In the genomic region with DNA sequence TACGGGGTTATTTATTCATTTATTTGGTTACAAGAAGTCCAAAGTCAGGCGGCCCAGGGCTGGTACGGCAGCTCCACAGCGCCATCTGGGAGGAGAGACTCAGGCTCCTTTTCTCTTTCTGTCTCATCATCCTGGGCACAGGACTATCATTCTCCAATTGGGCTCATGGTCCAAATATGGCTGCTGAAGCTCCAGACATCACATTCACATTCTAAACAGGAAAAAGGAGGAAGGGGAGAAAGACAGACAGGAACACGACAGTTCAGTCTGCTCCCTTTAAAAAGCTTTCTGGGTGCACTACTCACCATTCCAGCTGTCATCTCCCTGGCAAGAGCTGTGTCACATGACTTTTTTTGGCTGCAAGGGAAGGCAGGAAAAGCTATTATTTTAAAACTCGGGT, we compare ENCODE assay signal across 14 cellular contexts.
DNase-seq lines count a peak whose midpoint lies in the region; ATAC-seq and TF ChIP-seq lines count a peak whose summit lies in the region.
"Had no signal": no experiment of that assay in that cellular context is flagged by ENCODE, and none has a peak within 500 bp of the region (broad histone marks: within the 10 kb centered on the region; RNA-seq: fewer than 3 reads in every experiment).

No MANE protein-coding gene starts in this region.

- DNase-seq in Calu3 (peak; percentile 10), brain microvascular endothelial cell (no peak), mesenchymal stem cell (no peak)
- DNase-seq: activated CD8-positive, alpha-beta T cell treated with anti-CD3 and anti-CD28 coated beads, Interleukin-2, amount 10 ng/mL, durations not matched to agents 7 days and 5 days; immature natural killer cell; NCI-H1048; stimulated activated naive B cell treated with anti-CD40 and anti-IgM and Interleukin-4, amounts not matched to agents 10 μg/mL and 1 μg/mL and 100 μg/mL, for 72 hours; T1000 had no signal

- H3K9me3 Mint-ChIP-seq in Calu3 (ENCODE audit: low read depth, unreplicated experiment): peaks cover 7% of the 10 kb centered on the region
- peaks cover 16% of the 10 kb centered on the region for H3K9me3 Mint-ChIP-seq in stimulated activated memory B cell treated with anti-CD40 and anti-IgM and Interleukin-4, amounts not matched to agents 10 μg/mL and 1 μg/mL and 100 μg/mL, for 72 hours

- peak overlapping the region; percentile 48 for H3K9ac ChIP-seq in mesenchymal stem cell (ENCODE audit: low read length)

- no peaks in the 10 kb centered on the region for H3K79me1 ChIP-seq in mesenchymal stem cell (replicated peaks; ENCODE audit: low read length, poor library complexity, severe bottlenecking)

- H3K36me3 ChIP-seq in brain microvascular endothelial cell (replicated peaks) (no peaks in the 10 kb centered on the region), mesenchymal stem cell (ENCODE audit: control insufficient read depth in 1 of 2, insufficient read depth in 2 of 2, low read depth in 1 of 2, low read length in 2 of 2) (no peaks in the 10 kb centered on the region)

- H3K23ac ChIP-seq in mesenchymal stem cell (ENCODE audit: low read length in 2 of 2): no peak overlapping the region

- H2AFZ ChIP-seq in mesenchymal stem cell (ENCODE audit: low read depth, low read length): no peak overlapping the region

- no peak overlapping the region for H3K4me3 ChIP-seq in brain microvascular endothelial cell (ENCODE audit: low read depth, low read length)
- no peak overlapping the region for H3K4me3 ChIP-seq in mesenchymal stem cell (ENCODE audit: insufficient read depth in 1 of 2, low read depth in 1 of 2, low read length in 2 of 2)
- H3K4me3 ChIP-seq: mucosa of descending colon had no signal

- no peaks in the 10 kb centered on the region for H3K36me3 Mint-ChIP-seq in Calu3 (ENCODE audit: insufficient read depth, unreplicated experiment)
- no peaks in the 10 kb centered on the region for H3K36me3 Mint-ChIP-seq in stimulated activated memory B cell treated with anti-CD40 and anti-IgM and Interleukin-4, amounts not matched to agents 10 μg/mL and 1 μg/mL and 100 μg/mL, for 72 hours

- no peak overlapping the region for H2BK5ac ChIP-seq in mesenchymal stem cell (ENCODE audit: low read depth, low read length, poor library complexity, severe bottlenecking)

- H3K18ac ChIP-seq in mesenchymal stem cell (ENCODE audit: low read depth in 1 of 2, low read length in 2 of 2): no peak overlapping the region

- 89% methylated on average over 5 of the region's 6 CpGs for WGBS in mesenchymal stem cell

- no peak overlapping the region for H3K4me3 Mint-ChIP-seq in Calu3 (ENCODE audit: low read depth, unreplicated experiment)
- no peak overlapping the region for H3K4me3 Mint-ChIP-seq in stimulated activated memory B cell treated with anti-CD40 and anti-IgM and Interleukin-4, amounts not matched to agents 10 μg/mL and 1 μg/mL and 100 μg/mL, for 72 hours
- H3K4me3 Mint-ChIP-seq: activated CD8-positive, alpha-beta T cell treated with anti-CD3 and anti-CD28 coated beads, Interleukin-2, amount 10 ng/mL, durations not matched to agents 7 days and 5 days; immature natural killer cell; stimulated activated naive B cell treated with anti-CD40 and anti-IgM and Interleukin-4, amounts not matched to agents 10 μg/mL and 1 μg/mL and 100 μg/mL, for 72 hours had no signal

- no TSS peak for BruUV-seq in Calu3 (replicated peaks; lab: Mats Ljungman, UMichigan)

- in situ Hi-C loops in brain microvascular endothelial cell (cut with HindIII; ENCODE audit: low pct_ligation_motif_present, low sequenced_read_pairs): no loop called here

- no peak for ATAC-seq in stimulated activated memory B cell treated with anti-CD40 and anti-IgM and Interleukin-4, amounts not matched to agents 10 μg/mL and 1 μg/mL and 100 μg/mL, for 72 hours
- ATAC-seq in GM18909 (IDR thresholded peaks at IDR 0.05; ENCODE audit: poor library complexity, unreplicated experiment) (no peak), HG03196 (IDR thresholded peaks at IDR 0.05; ENCODE audit: unreplicated experiment) (no peak), HG03095 (IDR thresholded peaks at IDR 0.05; ENCODE audit: unreplicated experiment) (no peak)
- ATAC-seq: activated CD8-positive, alpha-beta T cell treated with anti-CD3 and anti-CD28 coated beads, Interleukin-2, amount 10 ng/mL, durations not matched to agents 7 days and 5 days; mucosa of descending colon; stimulated activated naive B cell treated with anti-CD40 and anti-IgM and Interleukin-4, amounts not matched to agents 10 μg/mL and 1 μg/mL and 100 μg/mL, for 72 hours had no signal

- no peak for TF ChIP-seq CTCF in Calu3 (IDR thresholded peaks at IDR 0.05; ENCODE audit: unreplicated experiment)
- TF ChIP-seq CTCF in LNCAP (IDR thresholded peaks at IDR 0.05): peak; percentile 28; the same call in 1 of the 2 replicates
- peak; percentile 30 for TF ChIP-seq CTCF in brain microvascular endothelial cell (IDR thresholded peaks at IDR 0.05; ENCODE audit: low read depth, low read length, missing control alignments)

- H2BK12ac ChIP-seq in mesenchymal stem cell (ENCODE audit: low read length in 2 of 2): no peak overlapping the region

- CTCF ChIA-PET in Calu3 (lab: Charles Lee): interaction anchor here (1.4 to 2.5 kb wide), 2 partner anchors 223 to 233 kb away, joined by 3 to 8 read pairs; no protein-coding TSS in a partner anchor

- H3K4me2 ChIP-seq in mesenchymal stem cell (ENCODE audit: low read length, poor library complexity, severe bottlenecking): no peak overlapping the region

- H3K27me3 ChIP-seq in brain microvascular endothelial cell (replicated peaks) (no peaks in the 10 kb centered on the region), mesenchymal stem cell (ENCODE audit: control insufficient read depth in 1 of 2, insufficient read depth in 1 of 2, low read length in 2 of 2) (peaks cover 0 to 20% of the 10 kb centered on the region in 2 experiments)

- H2AK5ac ChIP-seq in mesenchymal stem cell (ENCODE audit: low read length, severe bottlenecking): no peak overlapping the region

- H3K4ac ChIP-seq in mesenchymal stem cell (ENCODE audit: low read depth in 1 of 2, low read length in 2 of 2): no peak overlapping the region

- no peak overlapping the region for H3K27ac Mint-ChIP-seq in Calu3 (ENCODE audit: unreplicated experiment)
- H3K27ac Mint-ChIP-seq in stimulated activated memory B cell treated with anti-CD40 and anti-IgM and Interleukin-4, amounts not matched to agents 10 μg/mL and 1 μg/mL and 100 μg/mL, for 72 hours: no peak overlapping the region
- H3K27ac Mint-ChIP-seq: activated CD8-positive, alpha-beta T cell treated with anti-CD3 and anti-CD28 coated beads, Interleukin-2, amount 10 ng/mL, durations not matched to agents 7 days and 5 days; immature natural killer cell; stimulated activated naive B cell treated with anti-CD40 and anti-IgM and Interleukin-4, amounts not matched to agents 10 μg/mL and 1 μg/mL and 100 μg/mL, for 72 hours had no signal

- intact Hi-C loops in Calu3 (cut with micrococcal nuclease; ENCODE audit: unreplicated experiment): loop anchor here (5.0 kb wide), 1 partner anchor 222 kb away; no protein-coding TSS in a partner anchor

- no peaks in the 10 kb centered on the region for H3K4me1 Mint-ChIP-seq in Calu3 (ENCODE audit: low read depth, unreplicated experiment)
- H3K4me1 Mint-ChIP-seq in stimulated activated memory B cell treated with anti-CD40 and anti-IgM and Interleukin-4, amounts not matched to agents 10 μg/mL and 1 μg/mL and 100 μg/mL, for 72 hours: no peaks in the 10 kb centered on the region
- H3K4me1 Mint-ChIP-seq: stimulated activated naive B cell treated with anti-CD40 and anti-IgM and Interleukin-4, amounts not matched to agents 10 μg/mL and 1 μg/mL and 100 μg/mL, for 72 hours had no signal

- H4K91ac ChIP-seq in mesenchymal stem cell (ENCODE audit: low read length): no peak overlapping the region

- no peak overlapping the region for H2BK15ac ChIP-seq in mesenchymal stem cell (ENCODE audit: low read depth, poor library complexity, severe bottlenecking)

- H3K4me1 ChIP-seq in mesenchymal stem cell (ENCODE audit: control insufficient read depth, insufficient read depth, low read depth, low read length): peaks cover 3% of the 10 kb centered on the region

- no peak overlapping the region for H3K27ac ChIP-seq in brain microvascular endothelial cell
- no peak overlapping the region for H3K27ac ChIP-seq in mesenchymal stem cell (ENCODE audit: low read length, poor library complexity, severe bottlenecking)

- no peak overlapping the region for H2BK120ac ChIP-seq in mesenchymal stem cell (ENCODE audit: low read depth, low read length)

- peaks cover 4% of the 10 kb centered on the region for H3K9me3 ChIP-seq in mesenchymal stem cell (ENCODE audit: control insufficient read depth, low read length)
- H3K9me3 ChIP-seq: mucosa of descending colon had no signal

- H3K27me3 Mint-ChIP-seq in Calu3 (ENCODE audit: unreplicated experiment): peaks cover 22% of the 10 kb centered on the region
- H3K27me3 Mint-ChIP-seq in stimulated activated memory B cell treated with anti-CD40 and anti-IgM and Interleukin-4, amounts not matched to agents 10 μg/mL and 1 μg/mL and 100 μg/mL, for 72 hours: peaks cover 17% of the 10 kb centered on the region

- H3K14ac ChIP-seq in mesenchymal stem cell (ENCODE audit: low read length in 2 of 2): no peak overlapping the region

- no peak overlapping the region for H4K8ac ChIP-seq in mesenchymal stem cell (ENCODE audit: low read length)
